1 cellular context compared by ENCODE assay signal in the genomic region with DNA sequence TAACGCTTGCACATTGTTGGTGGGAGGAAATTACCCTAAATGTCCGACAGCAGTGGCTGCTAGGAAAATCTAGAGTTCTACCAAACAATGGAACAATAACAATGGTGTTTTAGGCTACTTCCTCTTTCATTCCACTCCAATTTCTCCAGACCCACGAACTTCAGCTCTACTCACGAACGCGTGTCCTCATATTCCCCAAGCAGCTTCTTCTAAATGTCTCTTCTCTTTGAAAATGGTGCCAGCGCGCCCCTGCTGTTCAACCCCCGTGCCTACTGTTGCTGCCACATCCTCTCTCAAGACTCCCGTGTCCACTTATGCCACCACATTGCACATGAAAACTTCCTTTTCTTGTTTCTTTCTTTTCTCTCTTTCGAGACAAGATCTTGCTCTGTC.
TF ChIP-seq lines count a peak whose summit lies in the region.

No MANE protein-coding gene starts in this region.

TF ChIP-seq in K562, 482 proteins besides CTCF, POLR2A, EP300 and RAD21 (continued from another document and continues in another):
- TF ChIP-seq, protein P1, sequence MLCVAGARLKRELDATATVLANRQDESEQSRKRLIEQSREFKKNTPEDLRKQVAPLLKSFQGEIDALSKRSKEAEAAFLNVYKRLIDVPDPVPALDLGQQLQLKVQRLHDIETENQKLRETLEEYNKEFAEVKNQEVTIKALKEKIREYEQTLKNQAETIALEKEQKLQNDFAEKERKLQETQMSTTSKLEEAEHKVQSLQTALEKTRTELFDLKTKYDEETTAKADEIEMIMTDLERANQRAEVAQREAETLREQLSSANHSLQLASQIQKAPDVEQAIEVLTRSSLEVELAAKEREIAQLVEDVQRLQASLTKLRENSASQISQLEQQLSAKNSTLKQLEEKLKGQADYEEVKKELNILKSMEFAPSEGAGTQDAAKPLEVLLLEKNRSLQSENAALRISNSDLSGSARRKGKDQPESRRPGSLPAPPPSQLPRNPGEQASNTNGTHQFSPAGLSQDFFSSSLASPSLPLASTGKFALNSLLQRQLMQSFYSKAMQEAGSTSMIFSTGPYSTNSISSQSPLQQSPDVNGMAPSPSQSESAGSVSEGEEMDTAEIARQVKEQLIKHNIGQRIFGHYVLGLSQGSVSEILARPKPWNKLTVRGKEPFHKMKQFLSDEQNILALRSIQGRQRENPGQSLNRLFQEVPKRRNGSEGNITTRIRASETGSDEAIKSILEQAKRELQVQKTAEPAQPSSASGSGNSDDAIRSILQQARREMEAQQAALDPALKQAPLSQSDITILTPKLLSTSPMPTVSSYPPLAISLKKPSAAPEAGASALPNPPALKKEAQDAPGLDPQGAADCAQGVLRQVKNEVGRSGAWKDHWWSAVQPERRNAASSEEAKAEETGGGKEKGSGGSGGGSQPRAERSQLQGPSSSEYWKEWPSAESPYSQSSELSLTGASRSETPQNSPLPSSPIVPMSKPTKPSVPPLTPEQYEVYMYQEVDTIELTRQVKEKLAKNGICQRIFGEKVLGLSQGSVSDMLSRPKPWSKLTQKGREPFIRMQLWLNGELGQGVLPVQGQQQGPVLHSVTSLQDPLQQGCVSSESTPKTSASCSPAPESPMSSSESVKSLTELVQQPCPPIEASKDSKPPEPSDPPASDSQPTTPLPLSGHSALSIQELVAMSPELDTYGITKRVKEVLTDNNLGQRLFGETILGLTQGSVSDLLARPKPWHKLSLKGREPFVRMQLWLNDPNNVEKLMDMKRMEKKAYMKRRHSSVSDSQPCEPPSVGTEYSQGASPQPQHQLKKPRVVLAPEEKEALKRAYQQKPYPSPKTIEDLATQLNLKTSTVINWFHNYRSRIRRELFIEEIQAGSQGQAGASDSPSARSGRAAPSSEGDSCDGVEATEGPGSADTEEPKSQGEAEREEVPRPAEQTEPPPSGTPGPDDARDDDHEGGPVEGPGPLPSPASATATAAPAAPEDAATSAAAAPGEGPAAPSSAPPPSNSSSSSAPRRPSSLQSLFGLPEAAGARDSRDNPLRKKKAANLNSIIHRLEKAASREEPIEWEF (CRISPR knock-in tag; IDR thresholded peaks at IDR 0.05): no peak
- TF ChIP-seq XRCC3 (IDR thresholded peaks at IDR 0.05): no peak
- TF ChIP-seq NFRKB (IDR thresholded peaks at IDR 0.05; ENCODE audit: low read depth): 0 out of 2 replicates have a peak, but pooled peaks have one; percentile 51
- TF ChIP-seq, protein P2, sequence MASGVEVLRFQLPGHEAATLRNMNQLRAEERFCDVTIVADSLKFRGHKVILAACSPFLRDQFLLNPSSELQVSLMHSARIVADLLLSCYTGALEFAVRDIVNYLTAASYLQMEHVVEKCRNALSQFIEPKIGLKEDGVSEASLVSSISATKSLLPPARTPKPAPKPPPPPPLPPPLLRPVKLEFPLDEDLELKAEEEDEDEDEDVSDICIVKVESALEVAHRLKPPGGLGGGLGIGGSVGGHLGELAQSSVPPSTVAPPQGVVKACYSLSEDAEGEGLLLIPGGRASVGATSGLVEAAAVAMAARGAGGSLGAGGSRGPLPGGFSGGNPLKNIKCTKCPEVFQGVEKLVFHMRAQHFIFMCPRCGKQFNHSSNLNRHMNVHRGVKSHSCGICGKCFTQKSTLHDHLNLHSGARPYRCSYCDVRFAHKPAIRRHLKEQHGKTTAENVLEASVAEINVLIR (CRISPR knock-in tag; IDR thresholded peaks at IDR 0.05): no peak
- TF ChIP-seq EGR1 (conservative IDR thresholded peaks at IDR 0.05): no peak
- no peak for TF ChIP-seq ATF7 (IDR thresholded peaks at IDR 0.05)
- no peak for TF ChIP-seq ZBTB34 (CRISPR knock-in tag; IDR thresholded peaks at IDR 0.05)
- 0 out of 2 replicates have a peak, but pooled peaks have one; percentile 17 for TF ChIP-seq ZNF766 (CRISPR knock-in tag; conservative IDR thresholded peaks at IDR 0.05)
- no peak for TF ChIP-seq ZNF175 (CRISPR knock-in tag; IDR thresholded peaks at IDR 0.05; ENCODE audit: low read depth)
- no peak for TF ChIP-seq HDAC2 (IDR thresholded peaks at IDR 0.05)
- no peak for TF ChIP-seq PHF21A (IDR thresholded peaks at IDR 0.05; ENCODE audit: borderline replicate concordance, low read depth)
- no peak for TF ChIP-seq TARDBP (IDR thresholded peaks at IDR 0.05)
- TF ChIP-seq, protein P3, sequence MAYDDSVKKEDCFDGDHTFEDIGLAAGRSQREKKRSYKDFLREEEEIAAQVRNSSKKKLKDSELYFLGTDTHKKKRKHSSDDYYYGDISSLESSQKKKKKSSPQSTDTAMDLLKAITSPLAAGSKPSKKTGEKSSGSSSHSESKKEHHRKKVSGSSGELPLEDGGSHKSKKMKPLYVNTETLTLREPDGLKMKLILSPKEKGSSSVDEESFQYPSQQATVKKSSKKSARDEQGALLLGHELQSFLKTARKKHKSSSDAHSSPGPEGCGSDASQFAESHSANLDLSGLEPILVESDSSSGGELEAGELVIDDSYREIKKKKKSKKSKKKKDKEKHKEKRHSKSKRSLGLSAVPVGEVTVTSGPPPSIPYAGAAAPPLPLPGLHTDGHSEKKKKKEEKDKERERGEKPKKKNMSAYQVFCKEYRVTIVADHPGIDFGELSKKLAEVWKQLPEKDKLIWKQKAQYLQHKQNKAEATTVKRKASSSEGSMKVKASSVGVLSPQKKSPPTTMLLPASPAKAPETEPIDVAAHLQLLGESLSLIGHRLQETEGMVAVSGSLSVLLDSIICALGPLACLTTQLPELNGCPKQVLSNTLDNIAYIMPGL (CRISPR knock-in tag; IDR thresholded peaks at IDR 0.05): no peak
- peak; percentile 55 for TF ChIP-seq SPI1 (IDR thresholded peaks at IDR 0.05; ENCODE audit: borderline replicate concordance, low read depth, low read length)
- TF ChIP-seq NFXL1 (CRISPR knock-in tag; IDR thresholded peaks at IDR 0.05): no peak
- TF ChIP-seq ZBTB40 (IDR thresholded peaks at IDR 0.05): no peak
- no peak for TF ChIP-seq ZBTB40 (CRISPR knock-in tag; IDR thresholded peaks at IDR 0.05)
- TF ChIP-seq, protein P4, sequence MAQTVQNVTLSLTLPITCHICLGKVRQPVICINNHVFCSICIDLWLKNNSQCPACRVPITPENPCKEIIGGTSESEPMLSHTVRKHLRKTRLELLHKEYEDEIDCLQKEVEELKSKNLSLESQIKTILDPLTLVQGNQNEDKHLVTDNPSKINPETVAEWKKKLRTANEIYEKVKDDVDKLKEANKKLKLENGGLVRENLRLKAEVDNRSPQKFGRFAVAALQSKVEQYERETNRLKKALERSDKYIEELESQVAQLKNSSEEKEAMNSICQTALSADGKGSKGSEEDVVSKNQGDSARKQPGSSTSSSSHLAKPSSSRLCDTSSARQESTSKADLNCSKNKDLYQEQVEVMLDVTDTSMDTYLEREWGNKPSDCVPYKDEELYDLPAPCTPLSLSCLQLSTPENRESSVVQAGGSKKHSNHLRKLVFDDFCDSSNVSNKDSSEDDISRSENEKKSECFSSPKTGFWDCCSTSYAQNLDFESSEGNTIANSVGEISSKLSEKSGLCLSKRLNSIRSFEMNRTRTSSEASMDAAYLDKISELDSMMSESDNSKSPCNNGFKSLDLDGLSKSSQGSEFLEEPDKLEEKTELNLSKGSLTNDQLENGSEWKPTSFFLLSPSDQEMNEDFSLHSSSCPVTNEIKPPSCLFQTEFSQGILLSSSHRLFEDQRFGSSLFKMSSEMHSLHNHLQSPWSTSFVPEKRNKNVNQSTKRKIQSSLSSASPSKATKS (CRISPR knock-in tag; IDR thresholded peaks at IDR 0.05): no peak
- no peak for TF ChIP-seq SIRT6 (IDR thresholded peaks at IDR 0.05; ENCODE audit: low read depth, low read length)
- TF ChIP-seq MAFG (tag; conservative IDR thresholded peaks at IDR 0.05): no peak
- no peak for TF ChIP-seq U2AF2 (optimal IDR thresholded peaks at IDR 0.05; ENCODE audit: low read depth, low read length)
- TF ChIP-seq MCM2 (IDR thresholded peaks at IDR 0.05; ENCODE audit: low read depth): no peak
- no peak for TF ChIP-seq GATAD2A (IDR thresholded peaks at IDR 0.05)
